8 cellular contexts compared by ENCODE assay signal in genomic region chr1:235843458-235843857, GRCh38. TPM values are rescaled to one million over a fixed set of nuclear protein-coding genes. Genes with fewer than 3 reads are reported as not detected.
DNase-seq lines count a peak whose midpoint lies in the region; ATAC-seq, FAIRE-seq and TF ChIP-seq lines count a peak whose summit lies in the region.

No MANE protein-coding gene starts in this region.

- H3K9me2 ChIP-seq in GM23248 (ENCODE audit: insufficient read depth) = no peaks in the 10 kb centered on the region

- H3K27ac ChIP-seq in GM23248 (no peak overlapping the region), VCaP (no peak overlapping the region), cardiac muscle cell (no peak overlapping the region)

- H3K9me3 ChIP-seq in GM23248 (ENCODE audit: low read depth) = no peaks in the 10 kb centered on the region
- H3K9me3 ChIP-seq in cardiac muscle cell (ENCODE audit: low read depth) = no peaks in the 10 kb centered on the region

- H3K36me3 ChIP-seq in GM23248 (ENCODE audit: low read depth) (no peaks in the 10 kb centered on the region), cardiac muscle cell (no peaks in the 10 kb centered on the region)

- H4K20me1 ChIP-seq in GM23248 (ENCODE audit: insufficient read depth) = 0 out of 2 replicates have a peak, but pooled peaks cover 4% of the 10 kb centered on the region

- peak; percentile 6 for FAIRE-seq in G401.6 (lab: Jason Lieb, UNC)

- H3K4me1 ChIP-seq in GM23248 (ENCODE audit: insufficient read depth) (no peaks in the 10 kb centered on the region), cardiac muscle cell (ENCODE audit: low read depth) (peaks cover 9% of the 10 kb centered on the region)

- no peaks in the 10 kb centered on the region for H3F3A ChIP-seq in GM23248 (ENCODE audit: insufficient read depth)

- no peak overlapping the region for H3K4me2 ChIP-seq in GM23248 (ENCODE audit: unreplicated experiment)

- H3K27me3 ChIP-seq in GM23248 (replicated peaks; ENCODE audit: insufficient read depth) (no peaks in the 10 kb centered on the region), cardiac muscle cell (no peaks in the 10 kb centered on the region)

- no peak overlapping the region for H3K4me3 ChIP-seq in GM23248
- H3K4me3 ChIP-seq in cardiac muscle cell = no peak overlapping the region

- peaks cover 82% of the 10 kb centered on the region for H3K79me2 ChIP-seq in GM23248 (ENCODE audit: insufficient read depth)

- no peak overlapping the region for H2AFZ ChIP-seq in GM23248

- in situ Hi-C loops in GM23248 (cut with MboI) = no loop called here

- 55 to 57% methylated on average over 1 of the region's 1 CpG for WGBS in GM23248 (ENCODE audit: low coverage in 1 of 2, low lambda C conversion rate in 2 of 2, missing lambda C conversion rate in 2 of 2), 2 experiments

- H3K9ac ChIP-seq in GM23248 = no peak overlapping the region

- ATAC-seq in GM19328 (IDR thresholded peaks at IDR 0.05; ENCODE audit: unreplicated experiment) = no peak

- DNase-seq in GM23248 (peak; percentile 70), NCI-H1105 treated with DMSO at 0.1 percent for 48 hours (lab: John Stamatoyannopoulos, UW) (peak; percentile 37), cardiac muscle cell (ENCODE audit: low read depth in 1 of 2, low spot score in 1 of 2) (peak; percentile 18 to 62), superior temporal gyrus (ENCODE audit: extremely low spot score) (peak; percentile 73), epidermal melanocyte (ENCODE audit: insufficient read length, low spot score) (no peak)

- TF ChIP-seq CTCF in VCaP (conservative IDR thresholded peaks at IDR 0.05) = peak; percentile 87
- TF ChIP-seq CTCF in cardiac muscle cell (IDR thresholded peaks at IDR 0.05; ENCODE audit: low read depth, low read length) = peak; percentile 67

RNA-seq across cellular contexts. Expression of gene LYST, which starts 23.2 kb away (rescaled TPM):
- 5.9 and 9.0 TPM in 2 replicates for total RNA-seq in GM23248 (2014; rRNA removed; shearing (Covaris generic))
- polyA plus RNA-seq in GM23248 (2016; fragmentation: Nextera tagmentation; extraction: Ambion mirVana) (3.7 and 5.1 TPM in 2 replicates), cardiac muscle cell (4.5 and 4.9 TPM in 2 replicates)
- 3.7 and 5.2 TPM in 2 replicates for total RNA-seq in cardiac muscle cell
